ENCODE assay signal across 21 cellular contexts in the genomic region with DNA sequence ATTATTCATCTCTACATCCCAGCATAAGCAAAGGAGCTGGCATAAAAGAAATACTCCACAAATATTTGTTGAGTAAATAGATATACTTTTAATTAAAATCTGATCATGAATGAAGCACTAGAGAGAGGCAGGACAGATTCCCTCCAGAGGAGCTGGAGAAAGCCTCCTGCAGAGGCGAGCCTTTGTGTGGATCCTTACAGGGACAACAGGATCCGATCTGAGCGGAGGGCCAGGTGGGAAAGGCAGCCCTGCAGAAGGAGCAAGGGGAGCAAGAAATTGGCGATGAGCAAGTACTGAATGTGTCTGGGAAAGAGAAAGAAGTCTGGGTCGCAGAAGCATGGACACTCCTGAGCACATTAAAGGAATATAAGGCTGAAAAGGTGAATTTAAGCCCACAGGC.
DNase-seq lines count a peak whose midpoint lies in the region; ATAC-seq and TF ChIP-seq lines count a peak whose summit lies in the region.
"Had no signal": no experiment of that assay in that cellular context is flagged by ENCODE, and none has a peak within 500 bp of the region (broad histone marks: within the 10 kb centered on the region; RNA-seq: fewer than 3 reads in every experiment).

No MANE protein-coding gene starts in this region.

- peaks cover 78 to 97% (median 94%) of the 10 kb centered on the region in 10 experiments for H3K4me1 ChIP-seq in BLaER1 treated with 17β-estradiol and CSF1 and Interleukin-3, amounts not matched to agents 10 nM and 100 nM
- peaks cover 63% of the 10 kb centered on the region for H3K4me1 ChIP-seq in neural progenitor cell
- H3K4me1 ChIP-seq in tibial nerve, result peaks cover 2 to 30% (median 12%) of the 10 kb centered on the region in 4 donors
- H3K4me1 ChIP-seq: A549, Caco-2 had no signal

- H3F3A ChIP-seq in neural progenitor cell (ENCODE audit: low read depth), result peaks cover 11% of the 10 kb centered on the region

- H3K9me3 Mint-ChIP-seq in neural progenitor cell, result no peaks in the 10 kb centered on the region
- H3K9me3 Mint-ChIP-seq: HFFc6 had no signal

- peaks cover 2% of the 10 kb centered on the region for H3K36me3 Mint-ChIP-seq in neural progenitor cell
- H3K36me3 Mint-ChIP-seq: CD4-positive, CD25-positive, alpha-beta regulatory T cell had no signal

- peak overlapping the region in 8 of 11 experiments; percentile 63 to 94 (median 80); a peak in 10 of 22 replicates for H3K4me2 ChIP-seq in BLaER1 treated with 17β-estradiol and CSF1 and Interleukin-3, amounts not matched to agents 10 nM and 100 nM
- H3K4me2 ChIP-seq in neural progenitor cell, result peak overlapping the region; percentile 59
- H3K4me2 ChIP-seq: A549 had no signal

- no peak for TF ChIP-seq POLR2A in tibial nerve (IDR thresholded peaks at IDR 0.05)

- peaks cover 0 to 96% (median 51%) of the 10 kb centered on the region in 11 experiments; a peak in 15 of 22 replicates for H3K36me3 ChIP-seq in BLaER1 treated with 17β-estradiol and CSF1 and Interleukin-3, amounts not matched to agents 10 nM and 100 nM
- no peaks in the 10 kb centered on the region for H3K36me3 ChIP-seq in neural progenitor cell
- H3K36me3 ChIP-seq in tibial nerve, result no peaks in the 10 kb centered on the region

- WGBS in tibial nerve, 2 donors, result 88 to 90% methylated on average over 5 of the region's 5 CpGs

- peak overlapping the region in 1 of 11 experiments; percentile 27; a peak in 2 of 22 replicates for H3K9ac ChIP-seq in BLaER1 treated with 17β-estradiol and CSF1 and Interleukin-3, amounts not matched to agents 10 nM and 100 nM
- H3K9ac ChIP-seq in neural progenitor cell, result no peak overlapping the region

- no peak overlapping the region for H3K4me3 ChIP-seq in BLaER1 treated with 17β-estradiol and CSF1 and Interleukin-3, amounts not matched to agents 10 nM and 100 nM
- no peak overlapping the region for H3K4me3 ChIP-seq in neural progenitor cell
- H3K4me3 ChIP-seq in tibial nerve, result no peak overlapping the region
- H3K4me3 ChIP-seq: A549, K562 had no signal

- H3K27ac Mint-ChIP-seq in neural progenitor cell, result peak overlapping the region; percentile 86
- H3K27ac Mint-ChIP-seq: CD4-positive, CD25-positive, alpha-beta regulatory T cell; HFFc6 had no signal

- H3K27me3 ChIP-seq in BLaER1 treated with 17β-estradiol and CSF1 and Interleukin-3, amounts not matched to agents 10 nM and 100 nM, result no peaks in the 10 kb centered on the region
- H3K27me3 ChIP-seq in neural progenitor cell, result no peaks in the 10 kb centered on the region
- H3K27me3 ChIP-seq in tibial nerve, result no peaks in the 10 kb centered on the region

- peak overlapping the region; percentile 74 for H3K4me3 Mint-ChIP-seq in neural progenitor cell
- H3K4me3 Mint-ChIP-seq: CD4-positive, CD25-positive, alpha-beta regulatory T cell; HFFc6 had no signal

- peaks cover 85% of the 10 kb centered on the region for H3K4me1 Mint-ChIP-seq in neural progenitor cell
- H3K4me1 Mint-ChIP-seq: CD4-positive, CD25-positive, alpha-beta regulatory T cell had no signal

- peak overlapping the region in 6 of 11 experiments; percentile 31 to 75 (median 72); a peak in 8 of 22 replicates for H3K27ac ChIP-seq in BLaER1 treated with 17β-estradiol and CSF1 and Interleukin-3, amounts not matched to agents 10 nM and 100 nM
- peak overlapping the region; percentile 36; the same call in 1 of the 2 replicates for H3K27ac ChIP-seq in VCaP
- no peak overlapping the region for H3K27ac ChIP-seq in neural progenitor cell
- H3K27ac ChIP-seq in tibial nerve, result no peak overlapping the region
- H3K27ac ChIP-seq: A549 had no signal

- ATAC-seq in GM18907 (IDR thresholded peaks at IDR 0.05; ENCODE audit: unreplicated experiment), result no peak
- ATAC-seq: A549, K562, Panc1 had no signal

- no peaks in the 10 kb centered on the region for H3K9me3 ChIP-seq in BLaER1 treated with 17β-estradiol and CSF1 and Interleukin-3, amounts not matched to agents 10 nM and 100 nM (replicated peaks in 1 of 11)
- H3K9me3 ChIP-seq in neural progenitor cell (ENCODE audit: low read depth) (no peaks in the 10 kb centered on the region), tibial nerve (no peaks in the 10 kb centered on the region)
- H3K9me3 ChIP-seq: A549, Caco-2 had no signal

- H4K20me1 ChIP-seq in BLaER1 treated with 17β-estradiol and CSF1 and Interleukin-3, amounts not matched to agents 10 nM and 100 nM, result peaks cover 0 to 100% (median 39%) of the 10 kb centered on the region in 11 experiments; a peak in 15 of 22 replicates
- no peaks in the 10 kb centered on the region for H4K20me1 ChIP-seq in neural progenitor cell (ENCODE audit: low read depth)

- DNase-seq in iPS-NIHi11 (ENCODE audit: low spot score), result peak; percentile 57
- peak; percentile 78 for DNase-seq in neural progenitor cell (ENCODE audit: low spot score)
- no peak for DNase-seq in C1 segment of cervical spinal cord (lab: John Stamatoyannopoulos, UW)
- no peak for DNase-seq in GF-D8 (lab: John Stamatoyannopoulos, UW)
- no peak for DNase-seq in tibial nerve (ENCODE audit: low spot score in 2 of 2)
- DNase-seq: Caco-2; CD4-positive, CD25-positive, alpha-beta regulatory T cell; DMS153; GOT3; HFFc6; MV-4-11; NCI-H1436 treated with DMSO at 0.1 percent for 48 hours; NCI-H2081; NCI-H226; NCI-H524 treated with DMSO at 0.1 percent for 48 hours had no signal

- no peak for TF ChIP-seq CTCF in VCaP (conservative IDR thresholded peaks at IDR 0.05)
- TF ChIP-seq CTCF in neural progenitor cell (IDR thresholded peaks at IDR 0.05), result no peak
- no peak for TF ChIP-seq CTCF in tibial nerve (IDR thresholded peaks at IDR 0.05)

- H3K79me2 ChIP-seq in neural progenitor cell (ENCODE audit: low read depth), result no peaks in the 10 kb centered on the region

- no peak for TF ChIP-seq EP300 in tibial nerve (IDR thresholded peaks at IDR 0.05)

- peaks cover 2% of the 10 kb centered on the region for H3K27me3 Mint-ChIP-seq in neural progenitor cell (ENCODE audit: insufficient read depth, low read depth)

- H2AFZ ChIP-seq in neural progenitor cell (replicated peaks), result no peak overlapping the region

Comparison
In these comparisons a context has a peak if more than half of its experiments do, and no peak if none do; other contexts are left out.
1. H3K27ac ChIP-seq: peak in BLaER1 treated with 17β-estradiol and CSF1 and Interleukin-3, amounts not matched to agents 10 nM and 100 nM (6 of 11) and VCaP (single experiment); none in neural progenitor cell (single experiment) and tibial nerve (0 of 4).
2. DNase-seq: peak in iPS-NIHi11 (single experiment) and neural progenitor cell (single experiment); none in C1 segment of cervical spinal cord (0 of 14), GF-D8 (single experiment) and tibial nerve (0 of 2).